Comparison of ENCODE assay signal across 1 cellular context in the genomic region with DNA sequence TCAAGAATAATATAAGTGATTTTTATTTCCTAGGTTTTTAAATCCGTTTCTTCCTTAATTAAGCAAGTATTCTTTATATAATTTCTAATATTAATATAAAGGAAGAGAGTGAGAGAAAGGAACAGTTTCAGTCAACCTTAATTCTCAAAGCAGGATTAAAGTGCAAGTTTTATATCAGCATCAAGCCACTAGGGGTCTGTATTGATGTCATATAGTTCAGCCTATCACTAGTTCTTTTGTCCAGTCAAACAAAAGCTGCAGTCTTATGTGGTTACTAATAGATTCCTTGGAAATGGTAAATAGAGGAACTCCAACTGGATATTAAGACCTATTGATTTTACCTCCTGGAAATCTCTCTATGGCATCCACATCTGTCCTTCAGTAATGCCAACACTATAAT.
TF ChIP-seq lines count a peak whose summit lies in the region.

No MANE protein-coding gene starts in this region.

TF ChIP-seq in SK-N-SH, 30 proteins besides CTCF, POLR2A, EP300 and RAD21 (continued from another document):
- TF ChIP-seq, protein P1, sequence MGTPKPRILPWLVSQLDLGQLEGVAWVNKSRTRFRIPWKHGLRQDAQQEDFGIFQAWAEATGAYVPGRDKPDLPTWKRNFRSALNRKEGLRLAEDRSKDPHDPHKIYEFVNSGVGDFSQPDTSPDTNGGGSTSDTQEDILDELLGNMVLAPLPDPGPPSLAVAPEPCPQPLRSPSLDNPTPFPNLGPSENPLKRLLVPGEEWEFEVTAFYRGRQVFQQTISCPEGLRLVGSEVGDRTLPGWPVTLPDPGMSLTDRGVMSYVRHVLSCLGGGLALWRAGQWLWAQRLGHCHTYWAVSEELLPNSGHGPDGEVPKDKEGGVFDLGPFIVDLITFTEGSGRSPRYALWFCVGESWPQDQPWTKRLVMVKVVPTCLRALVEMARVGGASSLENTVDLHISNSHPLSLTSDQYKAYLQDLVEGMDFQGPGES (IDR thresholded peaks at IDR 0.05; ENCODE audit: low read depth, low read length), result no peak
- TF ChIP-seq GABPA (IDR thresholded peaks at IDR 0.05; ENCODE audit: low read depth) (no peak), JUND (IDR thresholded peaks at IDR 0.05) (no peak), GATA2 (CRISPR knock-in tag; IDR thresholded peaks at IDR 0.05) (no peak), CHD2 (IDR thresholded peaks at IDR 0.05; ENCODE audit: low read length, partially characterized antibody) (no peak), EZH2phosphoT487 (IDR thresholded peaks at IDR 0.05; ENCODE audit: borderline replicate concordance, low read depth) (no peak), SIN3A (IDR thresholded peaks at IDR 0.05; ENCODE audit: borderline replicate concordance, low read depth, low read length) (no peak)
- TF ChIP-seq, protein P2, sequence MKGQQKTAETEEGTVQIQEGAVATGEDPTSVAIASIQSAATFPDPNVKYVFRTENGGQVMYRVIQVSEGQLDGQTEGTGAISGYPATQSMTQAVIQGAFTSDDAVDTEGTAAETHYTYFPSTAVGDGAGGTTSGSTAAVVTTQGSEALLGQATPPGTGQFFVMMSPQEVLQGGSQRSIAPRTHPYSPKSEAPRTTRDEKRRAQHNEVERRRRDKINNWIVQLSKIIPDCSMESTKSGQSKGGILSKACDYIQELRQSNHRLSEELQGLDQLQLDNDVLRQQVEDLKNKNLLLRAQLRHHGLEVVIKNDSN (IDR thresholded peaks at IDR 0.05; ENCODE audit: borderline replicate concordance, low read depth), result no peak
